ENCODE assay signal across 6 cellular contexts in genomic region chr9:128703616-128704355, GRCh38. TPM values are rescaled to one million over a fixed set of nuclear protein-coding genes. Genes with fewer than 3 reads are reported as not detected.
DNase-seq lines count a peak whose midpoint lies in the region; ATAC-seq, FAIRE-seq and TF ChIP-seq lines count a peak whose summit lies in the region.

No MANE protein-coding gene starts in this region.

- H3K27ac ChIP-seq in K562 (ENCODE audit: extremely low read depth, low read depth, low read length): peak overlapping the region; percentile 71

- intact Hi-C loops in K562 (cut with micrococcal nuclease) (loop anchor here (5.0 kb wide), 1 partner anchor 56 kb away; no protein-coding TSS in a partner anchor), natural killer cell (cut with micrococcal nuclease) (no loop called here)

- no peak for TF ChIP-seq EP300 in K562 (IDR thresholded peaks at IDR 0.05; ENCODE audit: low read length)

- no peaks in the 10 kb centered on the region for H3K36me3 Mint-ChIP-seq in natural killer cell

- H3K4me2 ChIP-seq in K562 (ENCODE audit: insufficient read depth, low read length): peak overlapping the region; percentile 82

- no peaks in the 10 kb centered on the region for H3K9me1 ChIP-seq in K562 (ENCODE audit: control insufficient read depth, insufficient read depth, low read length)

- BruUV-seq in K562 (replicated peaks; lab: Mats Ljungman, UMichigan): TSS peak; percentile 45

- POLR2A ChIA-PET in K562 (lab: Yijun Ruan, JAX): interaction anchor here (0.6 to 2.3 kb wide), 3 partner anchors 8 to 261 kb away, joined by 3 to 9 read pairs (median 3); no protein-coding TSS in a partner anchor

- H3K9me3 ChIP-seq in K562 (replicated peaks; ENCODE audit: control insufficient read depth, insufficient read depth, low read depth, low read length): no peaks in the 10 kb centered on the region

- peaks cover 9 to 43% of the 10 kb centered on the region in 2 experiments for H3K4me1 ChIP-seq in K562 (replicated peaks in 1 of 2; ENCODE audit: control insufficient read depth in 2 of 2, insufficient read depth in 2 of 2, low read length in 2 of 2)

- FAIRE-seq in GM12891 (lab: Jason Lieb, UNC) (no peak), K562 (lab: Jason Lieb, UNC) (no peak)

- WGBS in K562 (ENCODE audit: insufficient coverage, low coverage, missing lambda C conversion rate): 43% methylated on average over 25 of the region's 31 CpGs

- peak overlapping the region; percentile 87 to 96 for H3K9ac ChIP-seq in K562 (ENCODE audit: insufficient read depth in 1 of 2, low read depth in 2 of 2, low read length in 2 of 2)

- H3K27me3 ChIP-seq in K562 (ENCODE audit: control insufficient read depth in 2 of 2, insufficient read depth in 2 of 2, low read length in 2 of 2): no peaks in the 10 kb centered on the region

- TF ChIP-seq CTCF in K562 (IDR thresholded peaks at IDR 0.05 in 2 of 3, conservative IDR thresholded peaks at IDR 0.05 in 1 of 3; ENCODE audit: insufficient read depth in 2 of 3, low read depth in 1 of 3, low read length in 3 of 3) (no peak), natural killer cell (IDR thresholded peaks at IDR 0.05) (no peak)

- no peak for TF ChIP-seq RAD21 in K562 (CRISPR knock-in tag; conservative IDR thresholded peaks at IDR 0.05 in 1 of 2, IDR thresholded peaks at IDR 0.05 in 1 of 2)

- H3K27me3 Mint-ChIP-seq in natural killer cell (ENCODE audit: low read depth in 2 of 2): no peaks in the 10 kb centered on the region

- H3K9me3 Mint-ChIP-seq in natural killer cell: no peaks in the 10 kb centered on the region

- TF ChIP-seq POLR2A in GM12891 (IDR thresholded peaks at IDR 0.05; ENCODE audit: low read depth, low read length) (no peak), K562 (conservative IDR thresholded peaks at IDR 0.05) (0 out of 2 replicates have a peak, but pooled peaks have one; percentile 5)

- H4K20me1 ChIP-seq in K562 (replicated peaks; ENCODE audit: control insufficient read depth, insufficient read depth, low read length): no peaks in the 10 kb centered on the region

- in situ Hi-C loops in K562 (cut with MboI): no loop called here

- DNase-seq in GM12891 (ENCODE audit: insufficient read length, low spot score): peak; percentile 13
- peak; percentile 36 to 62 (median 52) for DNase-seq in K562 (ENCODE audit: extremely low read depth in 1 of 4, low spot score in 3 of 4)
- DNase-seq in natural killer cell: no peak
- DNase-seq in NCI-H2196 treated with DMSO at 0.1 percent for 48 hours (lab: John Stamatoyannopoulos, UW; ENCODE audit: unreplicated experiment): no peak
- no peak for DNase-seq in SKM-1 treated with dmso at 0.1 percent for 144 hours (lab: John Stamatoyannopoulos, UW; ENCODE audit: unreplicated experiment)

- peaks cover 24% of the 10 kb centered on the region for H3K79me2 ChIP-seq in K562 (ENCODE audit: control insufficient read depth, insufficient read depth, low read length)

- ATAC-seq in K562 (no peak; the same call in 2 of the 3 replicates), natural killer cell (no peak), HG03571 (IDR thresholded peaks at IDR 0.05; ENCODE audit: unreplicated experiment) (no peak)

- peaks cover 5 to 13% of the 10 kb centered on the region in 2 donors for H3K4me1 Mint-ChIP-seq in natural killer cell

- H3K4me3 ChIP-seq in K562: peak overlapping the region; percentile 69

- peak overlapping the region; percentile 93 for H2AFZ ChIP-seq in K562 (ENCODE audit: low read depth, low read length)

- CTCF ChIA-PET in K562 (lab: Yijun Ruan, JAX; ENCODE audit: low intra/inter-chr PET ratio): interaction anchor here (0.6 kb wide), 1 partner anchor 1134 kb away, joined by 3 read pairs; no protein-coding TSS in a partner anchor

- H3K27ac Mint-ChIP-seq in natural killer cell: peak overlapping the region in 1 of 2 donors; percentile 84

- peak overlapping the region; percentile 64 for H3K4me3 Mint-ChIP-seq in natural killer cell

- H3K36me3 ChIP-seq in K562 (ENCODE audit: control insufficient read depth, insufficient read depth, low read length): peaks cover 41% of the 10 kb centered on the region; the same call in 2 of the 3 replicates

RNA-seq across cellular contexts. Expression of gene PKN3, which starts 1.5 kb away (rescaled TPM):
- polyA plus RNA-seq in GM12891 (2012; ENCODE audit: low read depth, missing spikeins): 3.9 TPM
- 45.1 and 101 TPM in 2 replicates for total RNA-seq in K562 (2011; cell fraction: chromatin; rRNA removed; ENCODE audit: low replicate concordance)
- 76.3 and 95.7 TPM in 2 replicates for total RNA-seq in K562 (2011; cell fraction: nucleolus; rRNA removed)
- 27.9 and 53.6 TPM in 2 replicates for total RNA-seq in K562 (2011; cell fraction: nucleoplasm; rRNA removed)
- total RNA-seq in K562 (2014; rRNA removed) (29.4 and 42.4 TPM in 2 replicates), K562 (2014; rRNA removed; fragmentation: Illumina TruSeq; extraction: Trizol) (10.6 and 16.2 TPM in 2 replicates), K562 (2015; rRNA removed; fragmentation: Illumina TruSeq; extraction: Trizol) (17.5 and 19.7 TPM in 2 replicates), K562 (2021) (40.3 and 41.3 TPM in 2 replicates), natural killer cell (1 to 10 TPM; 3.6 to 4.5 (median 3.9) TPM)
- polyA plus RNA-seq in K562 (2011; rRNA removed) (24.5 and 25.4 TPM in 2 replicates), K562 (2014; fragmentation: Illumina TruSeq; extraction: Trizol) (19.7 and 28.3 TPM in 2 replicates), K562 (2014; fragmentation: Nextera tagmentation; extraction: Ambion mirVana) (1 to 10 TPM in 1 of 2 experiments, under 1 TPM in 1; 0.82 to 1.4 TPM), K562 (2014; rRNA removed) (48.9 and 49.2 TPM in 2 replicates)
- polyA plus RNA-seq in K562 (2011; cell fraction: cytosol; rRNA removed): 25.0 and 47.2 TPM in 2 replicates
- 80.6 and 118 TPM in 2 replicates for polyA plus RNA-seq in K562 (2011; cell fraction: nucleus; rRNA removed)
- polyA plus RNA-seq in K562 (2012): 28.4 and 42.0 TPM in 2 replicates
- 9.4 and 18.7 TPM in 2 replicates for polyA minus RNA-seq in K562 (2011; rRNA and poly(A)+ RNA removed)
- 23.5 and 24.5 TPM in 2 replicates for polyA minus RNA-seq in K562 (2011; cell fraction: cytosol; rRNA and poly(A)+ RNA removed)
- 12.1 and 13.3 TPM in 2 replicates for polyA minus RNA-seq in K562 (2011; cell fraction: nucleus; rRNA and poly(A)+ RNA removed)

RNA-seq across cellular contexts. Expression of gene SET, which starts 14.8 kb away (rescaled TPM):
- polyA plus RNA-seq in GM12891 (2012; ENCODE audit: low read depth, missing spikeins): 292 TPM
- 148 and 241 TPM in 2 replicates for total RNA-seq in K562 (2011; cell fraction: chromatin; rRNA removed; ENCODE audit: low replicate concordance)
- 111 and 117 TPM in 2 replicates for total RNA-seq in K562 (2011; cell fraction: nucleolus; rRNA removed)
- 183 and 259 TPM in 2 replicates for total RNA-seq in K562 (2011; cell fraction: nucleoplasm; rRNA removed)
- total RNA-seq in K562 (2014; rRNA removed): 887 and 1,071 TPM in 2 replicates
- total RNA-seq in K562 (2014; rRNA removed; fragmentation: Illumina TruSeq; extraction: Trizol): 1,328 and 1,534 TPM in 2 replicates
- 1,335 and 1,447 TPM in 2 replicates for total RNA-seq in K562 (2015; rRNA removed; fragmentation: Illumina TruSeq; extraction: Trizol)
- total RNA-seq in K562 (2021): 840 and 907 TPM in 2 replicates
- polyA plus RNA-seq in K562 (2011; rRNA removed): 308 and 520 TPM in 2 replicates
- polyA plus RNA-seq in K562 (2011; cell fraction: cytosol; rRNA removed): 84.3 and 133 TPM in 2 replicates
- polyA plus RNA-seq in K562 (2011; cell fraction: nucleus; rRNA removed): 138 and 148 TPM in 2 replicates
- polyA plus RNA-seq in K562 (2012): 556 and 791 TPM in 2 replicates
- 886 and 1,006 TPM in 2 replicates for polyA plus RNA-seq in K562 (2014; fragmentation: Illumina TruSeq; extraction: Trizol)
- polyA plus RNA-seq in K562 (2014; fragmentation: Nextera tagmentation; extraction: Ambion mirVana): 100 to 1,000 TPM; 404 to 534 TPM
- polyA plus RNA-seq in K562 (2014; rRNA removed): 609 and 622 TPM in 2 replicates
- polyA minus RNA-seq in K562 (2011; rRNA and poly(A)+ RNA removed): 1,021 and 1,119 TPM in 2 replicates
- 256 and 383 TPM in 2 replicates for polyA minus RNA-seq in K562 (2011; cell fraction: cytosol; rRNA and poly(A)+ RNA removed)
- polyA minus RNA-seq in K562 (2011; cell fraction: nucleus; rRNA and poly(A)+ RNA removed): 100 and 155 TPM in 2 replicates
- total RNA-seq in natural killer cell: 100 to 1,000 TPM; 331 to 341 (median 334) TPM

RNA-seq across cellular contexts. Expression of gene ZDHHC12, which starts 20.1 kb away (rescaled TPM):
- polyA plus RNA-seq in GM12891 (2012; ENCODE audit: low read depth, missing spikeins): 56.9 TPM
- total RNA-seq in K562 (2011; cell fraction: chromatin; rRNA removed; ENCODE audit: low replicate concordance): 7.1 and 18.4 TPM in 2 replicates
- total RNA-seq in K562 (2011; cell fraction: nucleolus; rRNA removed): 35.0 and 36.5 TPM in 2 replicates
- total RNA-seq in K562 (2011; cell fraction: nucleoplasm; rRNA removed): 22.9 and 31.1 TPM in 2 replicates
- total RNA-seq in K562 (2014; rRNA removed) (38.0 and 57.7 TPM in 2 replicates), K562 (2014; rRNA removed; fragmentation: Illumina TruSeq; extraction: Trizol) (1.1 and 1.9 TPM in 2 replicates), K562 (2015; rRNA removed; fragmentation: Illumina TruSeq; extraction: Trizol) (18.7 and 19.1 TPM in 2 replicates), K562 (2021) (28.7 and 30.3 TPM in 2 replicates), natural killer cell (10 to 100 TPM; 26.1 to 37.1 (median 28.6) TPM)
- polyA plus RNA-seq in K562 (2011; rRNA removed) (13.8 and 24.8 TPM in 2 replicates), K562 (2014; fragmentation: Illumina TruSeq; extraction: Trizol) (6.8 and 27.8 TPM in 2 replicates), K562 (2014; fragmentation: Nextera tagmentation; extraction: Ambion mirVana) (1 to 10 TPM in 1 of 2 experiments, under 1 TPM in 1; 0.21 to 4.3 TPM), K562 (2014; rRNA removed) (31.7 TPM in 2 replicates)
- polyA plus RNA-seq in K562 (2011; cell fraction: cytosol; rRNA removed): 30.4 and 84.8 TPM in 2 replicates
- 32.5 and 45.8 TPM in 2 replicates for polyA plus RNA-seq in K562 (2011; cell fraction: nucleus; rRNA removed)
- 31.0 and 52.7 TPM in 2 replicates for polyA plus RNA-seq in K562 (2012)
- 3.4 and 6.5 TPM in 2 replicates for polyA minus RNA-seq in K562 (2011; rRNA and poly(A)+ RNA removed)
- 21.7 and 30.2 TPM in 2 replicates for polyA minus RNA-seq in K562 (2011; cell fraction: cytosol; rRNA and poly(A)+ RNA removed)
- polyA minus RNA-seq in K562 (2011; cell fraction: nucleus; rRNA and poly(A)+ RNA removed): 5.8 and 6.1 TPM in 2 replicates

RNA-seq across cellular contexts. Expression of gene DYNC2I2, which starts 47.1 kb away (rescaled TPM):
- 29.0 TPM for polyA plus RNA-seq in GM12891 (2012; ENCODE audit: low read depth, missing spikeins)
- 27.2 and 132 TPM in 2 replicates for total RNA-seq in K562 (2011; cell fraction: chromatin; rRNA removed; ENCODE audit: low replicate concordance)
- total RNA-seq in K562 (2011; cell fraction: nucleolus; rRNA removed): 174 and 202 TPM in 2 replicates
- 76.1 and 76.9 TPM in 2 replicates for total RNA-seq in K562 (2011; cell fraction: nucleoplasm; rRNA removed)
- total RNA-seq in K562 (2014; rRNA removed) (249 and 283 TPM in 2 replicates), K562 (2014; rRNA removed; fragmentation: Illumina TruSeq; extraction: Trizol) (16.0 and 21.6 TPM in 2 replicates), K562 (2015; rRNA removed; fragmentation: Illumina TruSeq; extraction: Trizol) (69.5 and 71.3 TPM in 2 replicates), K562 (2021) (131 and 144 TPM in 2 replicates), natural killer cell (1 to 10 TPM; 5.2 to 6.3 (median 5.5) TPM)
- polyA plus RNA-seq in K562 (2011; rRNA removed) (70.0 and 85.8 TPM in 2 replicates), K562 (2014; fragmentation: Illumina TruSeq; extraction: Trizol) (36.3 and 76.9 TPM in 2 replicates), K562 (2014; fragmentation: Nextera tagmentation; extraction: Ambion mirVana) (1 to 10 TPM; 1.5 to 2.3 TPM), K562 (2014; rRNA removed) (165 and 184 TPM in 2 replicates)
- 110 and 264 TPM in 2 replicates for polyA plus RNA-seq in K562 (2011; cell fraction: cytosol; rRNA removed)
- polyA plus RNA-seq in K562 (2011; cell fraction: nucleus; rRNA removed): 270 and 451 TPM in 2 replicates
- 106 and 139 TPM in 2 replicates for polyA plus RNA-seq in K562 (2012)
- polyA minus RNA-seq in K562 (2011; rRNA and poly(A)+ RNA removed): 16.9 and 31.4 TPM in 2 replicates
- polyA minus RNA-seq in K562 (2011; cell fraction: cytosol; rRNA and poly(A)+ RNA removed): 70.6 and 79.0 TPM in 2 replicates
- 78.6 and 83.6 TPM in 2 replicates for polyA minus RNA-seq in K562 (2011; cell fraction: nucleus; rRNA and poly(A)+ RNA removed)

Comparison
In these comparisons a context has a peak if more than half of its experiments do, and no peak if none do; other contexts are left out.
1. DNase-seq: peak in GM12891 (single experiment) and K562 (4 of 4); none in natural killer cell (single experiment), NCI-H2196 treated with DMSO at 0.1 percent for 48 hours (single experiment) and SKM-1 treated with dmso at 0.1 percent for 144 hours (single experiment).